22 cellular contexts compared by ENCODE assay signal in genomic region chr3:108114423-108115065, GRCh38. TPM values are rescaled to one million over a fixed set of nuclear protein-coding genes. Genes with fewer than 3 reads are reported as not detected.
DNase-seq lines count a peak whose midpoint lies in the region; ATAC-seq, FAIRE-seq and TF ChIP-seq lines count a peak whose summit lies in the region.
"Had no signal": no experiment of that assay in that cellular context is flagged by ENCODE, and none has a peak within 500 bp of the region (broad histone marks: within the 10 kb centered on the region; RNA-seq: fewer than 3 reads in every experiment).

No MANE protein-coding gene starts in this region.

- dilution Hi-C loops in keratinocyte (cut with MboI; ENCODE audit: extremely low pct_ligation_motif_present, low sequenced_read_pairs) = no loop called here

- H3K4me3 ChIP-seq in H7 (ENCODE audit: insufficient read depth, low read depth, low read length) (no peak overlapping the region), keratinocyte (ENCODE audit: control insufficient read depth in 2 of 3, extremely low read depth in 1 of 3, insufficient read depth in 2 of 3, low read depth in 1 of 3, low read length in 3 of 3) (no peak overlapping the region), smooth muscle cell (no peak overlapping the region), HAP-1 (no peak overlapping the region)
- H3K4me3 ChIP-seq: A549, Peyer's patch had no signal

- ATAC-seq in GM18502 (IDR thresholded peaks at IDR 0.05; ENCODE audit: poor library complexity, unreplicated experiment) = no peak
- ATAC-seq: A549, Right ventricle myocardium inferior had no signal

- H4K20me1 ChIP-seq in keratinocyte (ENCODE audit: control insufficient read depth, extremely low read depth, insufficient read depth, low read length) (no peaks in the 10 kb centered on the region), smooth muscle cell (ENCODE audit: low read depth) (no peaks in the 10 kb centered on the region)

- FAIRE-seq in keratinocyte (lab: Jason Lieb, UNC) = no peak
- FAIRE-seq: A549, GM12892, H54 had no signal

- H3K9ac ChIP-seq in keratinocyte (ENCODE audit: control insufficient read depth, extremely low read depth, insufficient read depth, low read length) (no peak overlapping the region), smooth muscle cell (ENCODE audit: low read depth) (no peak overlapping the region)

- H2AFZ ChIP-seq in keratinocyte (ENCODE audit: control insufficient read depth, low read length) (peak overlapping the region; percentile 42), smooth muscle cell (ENCODE audit: low read depth) (no peak overlapping the region)

- in situ Hi-C loops in HAP-1 (cut with MboI; ENCODE audit: low sequenced_read_pairs) = no loop called here

- DNase-seq in H7 = peak; percentile 13
- DNase-seq in keratinocyte (ENCODE audit: low read depth, low spot score) = no peak
- DNase-seq in smooth muscle cell (lab: John Stamatoyannopoulos, UW; ENCODE audit: unreplicated experiment) = no peak
- DNase-seq in HAP-1 (ENCODE audit: low spot score in 2 of 2) = no peak
- no peak for DNase-seq in activated CD4-positive, CD25-positive, alpha-beta regulatory T cell (lab: John Stamatoyannopoulos, UW)
- DNase-seq: Calu3; CD4-positive, alpha-beta T cell; DMS53; NCI-H1092 treated with DMSO at 0.1 percent for 48 hours; NCI-H146; NCI-H2081; NCI-H2171 treated with DMSO at 0.1 percent for 48 hours; NCI-H446; NCI-H69; Peyer's patch had no signal

- H3K36me3 ChIP-seq in H7 (replicated peaks; ENCODE audit: control insufficient read depth, insufficient read depth, low read length) = no peaks in the 10 kb centered on the region
- no peaks in the 10 kb centered on the region for H3K36me3 ChIP-seq in keratinocyte (ENCODE audit: control insufficient read depth in 2 of 2, extremely low read depth in 1 of 2, insufficient read depth in 2 of 2, low read length in 2 of 2)
- H3K36me3 ChIP-seq in smooth muscle cell (ENCODE audit: low read depth) = no peaks in the 10 kb centered on the region
- no peaks in the 10 kb centered on the region for H3K36me3 ChIP-seq in HAP-1 (replicated peaks)
- H3K36me3 ChIP-seq: Peyer's patch had no signal

- H3K27me3 ChIP-seq in H7 (ENCODE audit: control insufficient read depth, insufficient read depth, low read length) (no peaks in the 10 kb centered on the region), keratinocyte (ENCODE audit: control insufficient read depth, extremely low read depth, insufficient read depth, low read length) (no peaks in the 10 kb centered on the region), smooth muscle cell (ENCODE audit: low read depth) (no peaks in the 10 kb centered on the region), HAP-1 (ENCODE audit: low read depth) (0 out of 2 replicates have a peak, but pooled peaks cover 3% of the 10 kb centered on the region)
- H3K27me3 ChIP-seq: Peyer's patch had no signal

- no peaks in the 10 kb centered on the region for H3K9me1 ChIP-seq in keratinocyte (ENCODE audit: control insufficient read depth, extremely low read depth, insufficient read depth, low read length)

- H3K27ac ChIP-seq in cingulate gyrus (ENCODE audit: low read depth, low read length) (peak overlapping the region; percentile 34), keratinocyte (ENCODE audit: control insufficient read depth, insufficient read depth, low read length) (no peak overlapping the region), smooth muscle cell (ENCODE audit: low read depth) (no peak overlapping the region)
- H3K27ac ChIP-seq: A549, HL-60, Peyer's patch had no signal

- H3F3A ChIP-seq in smooth muscle cell (ENCODE audit: low read depth) = no peaks in the 10 kb centered on the region

- H3K79me2 ChIP-seq in keratinocyte (ENCODE audit: control insufficient read depth, insufficient read depth, low read length) (no peaks in the 10 kb centered on the region), smooth muscle cell (ENCODE audit: low read depth) (no peaks in the 10 kb centered on the region)

- H3K4me1 ChIP-seq in keratinocyte (ENCODE audit: control insufficient read depth, extremely low read depth, insufficient read depth, low read length) (no peaks in the 10 kb centered on the region), smooth muscle cell (ENCODE audit: low read depth) (no peaks in the 10 kb centered on the region), HAP-1 (no peaks in the 10 kb centered on the region)
- H3K4me1 ChIP-seq: A549, Peyer's patch had no signal

- no peak for TF ChIP-seq CTCF in keratinocyte (optimal IDR thresholded peaks at IDR 0.05 in 1 of 3, IDR thresholded peaks at IDR 0.05 in 1 of 3, conservative IDR thresholded peaks at IDR 0.05 in 1 of 3; ENCODE audit: extremely low read depth in 1 of 3, insufficient read depth in 2 of 3, low read length in 3 of 3)
- no peak for TF ChIP-seq CTCF in smooth muscle cell (IDR thresholded peaks at IDR 0.05; ENCODE audit: borderline replicate concordance, insufficient read depth, poor library complexity, severe bottlenecking)

- H3K4me2 ChIP-seq in keratinocyte (ENCODE audit: control insufficient read depth, extremely low read depth, insufficient read depth, low read depth, low read length) (no peak overlapping the region), smooth muscle cell (peak overlapping the region; percentile 9)
- H3K4me2 ChIP-seq: A549 had no signal

- H3K9me3 ChIP-seq in keratinocyte (ENCODE audit: control insufficient read depth, low read depth, low read length) (no peaks in the 10 kb centered on the region), smooth muscle cell (replicated peaks; ENCODE audit: low read depth) (no peaks in the 10 kb centered on the region), HAP-1 (no peaks in the 10 kb centered on the region)
- H3K9me3 ChIP-seq: A549, Peyer's patch had no signal

- 67% methylated on average over 16 of the region's 16 CpGs for WGBS in smooth muscle cell (ENCODE audit: low lambda C conversion rate)

RNA-seq across cellular contexts. Expression of gene CD47, which starts 23.7 kb away (rescaled TPM):
- 8.3 and 14.4 TPM in 2 replicates for total RNA-seq in H7 (2014; rRNA removed; shearing (Covaris generic))
- polyA plus RNA-seq in keratinocyte (48.3 to 96.5 TPM (median 64.3 TPM) in 3 replicates), smooth muscle cell (47.1 and 89.8 TPM in 2 replicates)
- 84.5 TPM for polyA plus RNA-seq in keratinocyte (2011; ENCODE audit: low read depth)
- 39.4 and 72.7 TPM in 2 replicates for polyA plus RNA-seq in keratinocyte (2011; cell fraction: cytosol; rRNA removed)
- polyA plus RNA-seq in keratinocyte (2011; cell fraction: nucleus; rRNA removed) = 73.2 and 105 TPM in 2 replicates
- polyA plus RNA-seq in keratinocyte (2012; ENCODE audit: low replicate concordance) = 30.9 and 48.9 TPM in 2 replicates
- 29.9 to 61.0 TPM (median 36.8 TPM) in 3 replicates for polyA minus RNA-seq in keratinocyte
- 11.7 TPM for polyA minus RNA-seq in keratinocyte (2011; cell fraction: cytosol; rRNA and poly(A)+ RNA removed)
- 29.3 and 66.9 TPM in 2 replicates for polyA minus RNA-seq in keratinocyte (2011; cell fraction: nucleus; rRNA and poly(A)+ RNA removed)
- 81.8 and 95.6 TPM in 2 replicates for total RNA-seq in smooth muscle cell
